ENCODE assay signal across 19 cellular contexts in genomic region chr20:1310087-1310486, GRCh38. TPM values are rescaled to one million over a fixed set of nuclear protein-coding genes. Genes with fewer than 3 reads are reported as not detected.
A peak's percentile ranks its signal among the peaks of the same experiment; 100 is the strongest.
DNase-seq lines count a peak whose midpoint lies in the region; ATAC-seq and TF ChIP-seq lines count a peak whose summit lies in the region.
"Had no signal": no experiment of that assay in that cellular context is flagged by ENCODE, and none has a peak within 500 bp of the region (broad histone marks: within the 10 kb centered on the region; RNA-seq: fewer than 3 reads in every experiment).

No MANE protein-coding gene starts in this region.

- CTCF ChIA-PET in WTC11 (lab: Charles Lee): interaction anchor here (1.1 to 1.3 kb wide), 3 partner anchors 9 to 88 kb away, joined by 3 to 8 read pairs (median 5); no protein-coding TSS in a partner anchor

- H2BK5ac ChIP-seq in mesenchymal stem cell (ENCODE audit: low read depth, low read length, poor library complexity, severe bottlenecking): no peak overlapping the region

- no peaks in the 10 kb centered on the region; the same call in 1 of the 2 replicates for H3K4me1 Mint-ChIP-seq in WTC11

- H3K36me3 Mint-ChIP-seq in WTC11: no peaks in the 10 kb centered on the region

- peaks cover 15% of the 10 kb centered on the region for H3K27me3 Mint-ChIP-seq in WTC11 (ENCODE audit: low read depth)

- peak overlapping the region; percentile 25 for H4K8ac ChIP-seq in mesenchymal stem cell (ENCODE audit: low read length)

- no peaks in the 10 kb centered on the region for H3K9me3 ChIP-seq in MM.1S (replicated peaks; ENCODE audit: insufficient read depth, low read length)
- no peaks in the 10 kb centered on the region for H3K9me3 ChIP-seq in mesenchymal stem cell (ENCODE audit: control insufficient read depth, low read length)

- no peak overlapping the region for H3K18ac ChIP-seq in mesenchymal stem cell (ENCODE audit: low read depth in 1 of 2, low read length in 2 of 2)

- no peak overlapping the region for H2BK15ac ChIP-seq in mesenchymal stem cell (ENCODE audit: low read depth, poor library complexity, severe bottlenecking)

- H3K9ac ChIP-seq in MM.1S (ENCODE audit: low read length): no peak overlapping the region
- no peak overlapping the region for H3K9ac ChIP-seq in mesenchymal stem cell (ENCODE audit: low read length)

- H3K4me1 ChIP-seq in MM.1S (ENCODE audit: low read length): peaks cover 18% of the 10 kb centered on the region
- peaks cover 10% of the 10 kb centered on the region for H3K4me1 ChIP-seq in mesenchymal stem cell (ENCODE audit: control insufficient read depth, insufficient read depth, low read depth, low read length)

- H3K23ac ChIP-seq in mesenchymal stem cell (ENCODE audit: low read length in 2 of 2): no peak overlapping the region

- no peak for TF ChIP-seq CTCF in MM.1S (IDR thresholded peaks at IDR 0.05; ENCODE audit: low read length)
- TF ChIP-seq CTCF in dorsolateral prefrontal cortex (IDR thresholded peaks at IDR 0.05 in 54 of 56, conservative IDR thresholded peaks at IDR 0.05 in 2 of 56; ENCODE audit: low read depth in 1 of 56, partially characterized antibody in 56 of 56): no peak
- TF ChIP-seq CTCF in WTC11 (IDR thresholded peaks at IDR 0.05): no peak

- H4K20me1 ChIP-seq in MM.1S (ENCODE audit: insufficient read depth, low read length): no peaks in the 10 kb centered on the region

- no peaks in the 10 kb centered on the region for H3K79me2 ChIP-seq in MM.1S (ENCODE audit: low read length)

- H4K91ac ChIP-seq in mesenchymal stem cell (ENCODE audit: low read length): no peak overlapping the region

- H3F3A ChIP-seq in MM.1S (ENCODE audit: insufficient read depth, low read length): no peaks in the 10 kb centered on the region

- POLR2A ChIA-PET in WTC11 (lab: Charles Lee): interaction anchor here (0.7 kb wide), 1 partner anchor 790 kb away, joined by 6 read pairs; no protein-coding TSS in a partner anchor

- H3K27me3 ChIP-seq in MM.1S (replicated peaks; ENCODE audit: insufficient read depth, low read length) (no peaks in the 10 kb centered on the region), dorsolateral prefrontal cortex (no peaks in the 10 kb centered on the region), mesenchymal stem cell (ENCODE audit: control insufficient read depth in 1 of 2, insufficient read depth in 1 of 2, low read length in 2 of 2) (no peaks in the 10 kb centered on the region)

- H3K4me2 ChIP-seq in MM.1S (ENCODE audit: low read depth, low read length): peak overlapping the region; percentile 24
- H3K4me2 ChIP-seq in mesenchymal stem cell (ENCODE audit: low read length, poor library complexity, severe bottlenecking): no peak overlapping the region

- no peak overlapping the region for H2BK12ac ChIP-seq in mesenchymal stem cell (ENCODE audit: low read length in 2 of 2)

- H2AFZ ChIP-seq in MM.1S (ENCODE audit: low read length) (no peak overlapping the region), mesenchymal stem cell (ENCODE audit: low read depth, low read length) (no peak overlapping the region)

- DNase-seq in MM.1S (no peak), dorsolateral prefrontal cortex (peak in 2 of 10 donors; percentile 45 to 50), mesenchymal stem cell (no peak), pons (ENCODE audit: low spot score) (peak; percentile 17), WTC11 (ENCODE audit: low spot score) (no peak), NCI-H69 (lab: John Stamatoyannopoulos, UW) (no peak), DMS53 (lab: John Stamatoyannopoulos, UW) (no peak)
- DNase-seq: AML-193, EL, GF-D8, Karpas-422, NCI-H1694, NCI-H2081 treated with DMSO at 0.1 percent for 48 hours, NCI-H2171 treated with DMSO at 0.1 percent for 48 hours, NCI-H524 treated with DMSO at 0.1 percent for 48 hours, SHP77 had no signal

- no peak overlapping the region for H3K4me3 Mint-ChIP-seq in WTC11
- H3K4me3 Mint-ChIP-seq: CD8-positive, alpha-beta memory T cell had no signal

- no peak overlapping the region for H3K27ac ChIP-seq in MM.1S (ENCODE audit: low read length)
- H3K27ac ChIP-seq in dorsolateral prefrontal cortex: peak overlapping the region in 56 of 59 donors; percentile 3 to 86 (median 68)
- no peak overlapping the region for H3K27ac ChIP-seq in mesenchymal stem cell (ENCODE audit: low read length, poor library complexity, severe bottlenecking)

- no peak overlapping the region for H2BK120ac ChIP-seq in mesenchymal stem cell (ENCODE audit: low read depth, low read length)

- intact Hi-C loops in dorsolateral prefrontal cortex (cut with DNase I): no loop called here

- H3K4ac ChIP-seq in mesenchymal stem cell (ENCODE audit: low read depth in 1 of 2, low read length in 2 of 2): no peak overlapping the region

- no peaks in the 10 kb centered on the region for H3K9me2 ChIP-seq in MM.1S (replicated peaks; ENCODE audit: insufficient read depth, low read length)

- H3K4me3 ChIP-seq in MM.1S (ENCODE audit: low read length): no peak overlapping the region
- no peak overlapping the region for H3K4me3 ChIP-seq in dorsolateral prefrontal cortex
- H3K4me3 ChIP-seq in mesenchymal stem cell (ENCODE audit: insufficient read depth in 1 of 2, low read depth in 1 of 2, low read length in 2 of 2): no peak overlapping the region

- H3K14ac ChIP-seq in mesenchymal stem cell (ENCODE audit: low read length in 2 of 2): no peak overlapping the region

- H3K9me3 Mint-ChIP-seq in WTC11: no peaks in the 10 kb centered on the region
- H3K9me3 Mint-ChIP-seq: CD8-positive, alpha-beta memory T cell had no signal

- H3K79me1 ChIP-seq in mesenchymal stem cell (replicated peaks; ENCODE audit: low read length, poor library complexity, severe bottlenecking): no peaks in the 10 kb centered on the region

- H2AK5ac ChIP-seq in mesenchymal stem cell (ENCODE audit: low read length, severe bottlenecking): no peak overlapping the region

- ATAC-seq in WTC11 (no peak), GM18511 (IDR thresholded peaks at IDR 0.05; ENCODE audit: unreplicated experiment) (no peak)
- ATAC-seq: HCT116 had no signal

- 82% methylated on average over 7 of the region's 8 CpGs for WGBS in mesenchymal stem cell

- H3K36me3 ChIP-seq in MM.1S (replicated peaks; ENCODE audit: insufficient read depth, low read length) (no peaks in the 10 kb centered on the region), mesenchymal stem cell (ENCODE audit: control insufficient read depth in 1 of 2, insufficient read depth in 2 of 2, low read depth in 1 of 2, low read length in 2 of 2) (peaks cover 3 to 48% of the 10 kb centered on the region in 2 experiments)

- H3K27ac Mint-ChIP-seq in WTC11: no peak overlapping the region
- H3K27ac Mint-ChIP-seq: CD8-positive, alpha-beta memory T cell had no signal

TF ChIP-seq in WTC11, 78 proteins besides CTCF, POLR2A, EP300 and RAD21:
- TF ChIP-seq, protein P1, sequence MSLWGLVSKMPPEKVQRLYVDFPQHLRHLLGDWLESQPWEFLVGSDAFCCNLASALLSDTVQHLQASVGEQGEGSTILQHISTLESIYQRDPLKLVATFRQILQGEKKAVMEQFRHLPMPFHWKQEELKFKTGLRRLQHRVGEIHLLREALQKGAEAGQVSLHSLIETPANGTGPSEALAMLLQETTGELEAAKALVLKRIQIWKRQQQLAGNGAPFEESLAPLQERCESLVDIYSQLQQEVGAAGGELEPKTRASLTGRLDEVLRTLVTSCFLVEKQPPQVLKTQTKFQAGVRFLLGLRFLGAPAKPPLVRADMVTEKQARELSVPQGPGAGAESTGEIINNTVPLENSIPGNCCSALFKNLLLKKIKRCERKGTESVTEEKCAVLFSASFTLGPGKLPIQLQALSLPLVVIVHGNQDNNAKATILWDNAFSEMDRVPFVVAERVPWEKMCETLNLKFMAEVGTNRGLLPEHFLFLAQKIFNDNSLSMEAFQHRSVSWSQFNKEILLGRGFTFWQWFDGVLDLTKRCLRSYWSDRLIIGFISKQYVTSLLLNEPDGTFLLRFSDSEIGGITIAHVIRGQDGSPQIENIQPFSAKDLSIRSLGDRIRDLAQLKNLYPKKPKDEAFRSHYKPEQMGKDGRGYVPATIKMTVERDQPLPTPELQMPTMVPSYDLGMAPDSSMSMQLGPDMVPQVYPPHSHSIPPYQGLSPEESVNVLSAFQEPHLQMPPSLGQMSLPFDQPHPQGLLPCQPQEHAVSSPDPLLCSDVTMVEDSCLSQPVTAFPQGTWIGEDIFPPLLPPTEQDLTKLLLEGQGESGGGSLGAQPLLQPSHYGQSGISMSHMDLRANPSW (CRISPR knock-in tag; conservative IDR thresholded peaks at IDR 0.05; ENCODE audit: low read depth): no peak
TF ChIP-seq in WTC11: peak in this region for 0.

RNA-seq across cellular contexts. Expression of gene SDCBP2, which starts 18.9 kb away (rescaled TPM):
- total RNA-seq in dorsolateral prefrontal cortex (10 to 100 TPM in 118 of 120 experiments, 1 to 10 TPM in 2; 6.5 to 34.6 (median 21.2) TPM), WTC11 (2021) (2.5 to 3.3 TPM (median 2.6 TPM) in 3 replicates)
- 1.6 TPM for polyA plus RNA-seq in mesenchymal stem cell (2013, experiment 1 of 2)
- polyA plus RNA-seq in mesenchymal stem cell (2013, experiment 2 of 2): 1.8 TPM

RNA-seq across cellular contexts. Expression of gene SNPH, which starts 44.0 kb away (rescaled TPM):
- total RNA-seq in dorsolateral prefrontal cortex (100 to 1,000 TPM in 109 of 120 experiments, 10 to 100 TPM in 11; 41.7 to 197 (median 132) TPM), WTC11 (2021) (3.5 to 4.4 TPM (median 3.6 TPM) in 3 replicates)
- polyA plus RNA-seq in mesenchymal stem cell (2013, experiment 1 of 2): 10.0 TPM
- polyA plus RNA-seq in mesenchymal stem cell (2013, experiment 2 of 2): 9.5 TPM

Comparison
In these comparisons a context has a peak if more than half of its experiments do, and no peak if none do; other contexts are left out.
1. H3K27ac ChIP-seq: peak in dorsolateral prefrontal cortex (56 of 59); none in MM.1S (single experiment) and mesenchymal stem cell (single experiment).